25 cellular contexts compared by ENCODE assay signal in the genomic region with DNA sequence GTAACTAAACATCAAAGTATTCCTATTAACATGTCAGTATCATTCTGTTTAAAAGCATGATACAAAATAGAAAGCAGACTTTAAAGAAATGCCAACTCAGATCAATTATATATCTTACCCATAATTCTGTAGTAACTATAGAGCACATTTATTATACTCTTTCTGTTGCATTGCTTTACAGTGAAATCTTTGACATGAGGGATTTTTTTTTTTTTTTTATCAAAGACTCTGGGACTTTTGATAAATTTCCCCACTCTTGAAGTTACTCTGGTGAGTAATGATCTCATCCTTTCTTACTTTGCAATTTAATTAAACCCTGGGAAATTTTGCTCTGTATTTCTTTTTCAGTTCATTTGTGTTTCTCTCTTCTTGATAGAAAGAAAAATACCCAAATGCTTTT. TPM values are rescaled to one million over a fixed set of nuclear protein-coding genes. Genes with fewer than 3 reads are reported as not detected.
A peak's percentile ranks its signal among the peaks of the same experiment; 100 is the strongest.
DNase-seq lines count a peak whose midpoint lies in the region; ATAC-seq and TF ChIP-seq lines count a peak whose summit lies in the region.
"Had no signal": no experiment of that assay in that cellular context is flagged by ENCODE, and none has a peak within 500 bp of the region (broad histone marks: within the 10 kb centered on the region; RNA-seq: fewer than 3 reads in every experiment).

No MANE protein-coding gene starts in this region.

- H3K4me1 Mint-ChIP-seq in activated CD8-positive, alpha-beta T cell treated with anti-CD3 and anti-CD28 coated beads for 36 hours (ENCODE audit: low read depth): peaks cover 26% of the 10 kb centered on the region
- H3K4me1 Mint-ChIP-seq in activated CD8-positive, alpha-beta T cell treated with anti-CD3 and anti-CD28 coated beads, Interleukin-2, amount 10 ng/mL, durations not matched to agents 7 days and 5 days (ENCODE audit: low read depth): peaks cover 3% of the 10 kb centered on the region
- peaks cover 26% of the 10 kb centered on the region for H3K4me1 Mint-ChIP-seq in activated naive CD8-positive, alpha-beta T cell treated with anti-CD3 and anti-CD28 coated beads, Interleukin-2, amount 50 U/mL, for 24 hours
- H3K4me1 Mint-ChIP-seq: activated CD4-positive, alpha-beta memory T cell treated with anti-CD3 and anti-CD28 coated beads, Interleukin-2, amount 10 ng/mL, durations not matched to agents 7 days and 5 days; endodermal cell; nephron had no signal

- peak overlapping the region; percentile 55 for H3K27ac Mint-ChIP-seq in activated CD8-positive, alpha-beta T cell treated with anti-CD3 and anti-CD28 coated beads for 36 hours
- no peak overlapping the region for H3K27ac Mint-ChIP-seq in activated CD8-positive, alpha-beta T cell treated with anti-CD3 and anti-CD28 coated beads, Interleukin-2, amount 10 ng/mL, durations not matched to agents 7 days and 5 days
- peak overlapping the region; percentile 43 for H3K27ac Mint-ChIP-seq in activated naive CD8-positive, alpha-beta T cell treated with anti-CD3 and anti-CD28 coated beads, Interleukin-2, amount 50 U/mL, for 24 hours
- H3K27ac Mint-ChIP-seq: activated CD4-positive, alpha-beta memory T cell treated with anti-CD3 and anti-CD28 coated beads, Interleukin-2, amount 10 ng/mL, durations not matched to agents 7 days and 5 days; activated naive CD8-positive, alpha-beta T cell treated with anti-CD3 and anti-CD28 coated beads, Interleukin-2, amount 10 ng/mL, durations not matched to agents 7 days and 5 days; CD4-positive, alpha-beta T cell; endodermal cell; nephron had no signal

- POLR2A ChIA-PET in activated CD8-positive, alpha-beta T cell treated with anti-CD3 and anti-CD28 coated beads for 36 hours (lab: Charles Lee): interaction anchor here (1.2 kb wide), 1 partner anchor 14 kb away, joined by 4 read pairs; no protein-coding TSS in a partner anchor
- POLR2A ChIA-PET in activated CD8-positive, alpha-beta T cell treated with anti-CD3 and anti-CD28 coated beads, Interleukin-2, amount 10 ng/mL, durations not matched to agents 7 days and 5 days (lab: Charles Lee): no interaction called here

- CTCF ChIA-PET in activated CD8-positive, alpha-beta T cell treated with anti-CD3 and anti-CD28 coated beads for 36 hours (lab: Charles Lee): no interaction called here
- CTCF ChIA-PET in activated CD8-positive, alpha-beta T cell treated with anti-CD3 and anti-CD28 coated beads, Interleukin-2, amount 10 ng/mL, durations not matched to agents 7 days and 5 days (lab: Charles Lee): interaction anchor here (0.7 kb wide), 1 partner anchor 48 kb away, joined by 3 read pairs; no protein-coding TSS in a partner anchor

- H3K36me3 Mint-ChIP-seq in activated CD8-positive, alpha-beta T cell treated with anti-CD3 and anti-CD28 coated beads for 36 hours (ENCODE audit: low read depth): no peaks in the 10 kb centered on the region
- H3K36me3 Mint-ChIP-seq in activated CD8-positive, alpha-beta T cell treated with anti-CD3 and anti-CD28 coated beads, Interleukin-2, amount 10 ng/mL, durations not matched to agents 7 days and 5 days (ENCODE audit: low read depth): no peaks in the 10 kb centered on the region
- H3K36me3 Mint-ChIP-seq in activated naive CD8-positive, alpha-beta T cell treated with anti-CD3 and anti-CD28 coated beads, Interleukin-2, amount 50 U/mL, for 24 hours (ENCODE audit: low read depth): no peaks in the 10 kb centered on the region

- intact Hi-C loops in activated CD8-positive, alpha-beta T cell treated with anti-CD3 and anti-CD28 coated beads for 36 hours (cut with micrococcal nuclease): no loop called here

- no peak overlapping the region for H3K4me3 Mint-ChIP-seq in activated CD8-positive, alpha-beta T cell treated with anti-CD3 and anti-CD28 coated beads for 36 hours
- H3K4me3 Mint-ChIP-seq in activated CD8-positive, alpha-beta T cell treated with anti-CD3 and anti-CD28 coated beads, Interleukin-2, amount 10 ng/mL, durations not matched to agents 7 days and 5 days: no peak overlapping the region
- no peak overlapping the region for H3K4me3 Mint-ChIP-seq in activated naive CD8-positive, alpha-beta T cell treated with anti-CD3 and anti-CD28 coated beads, Interleukin-2, amount 50 U/mL, for 24 hours
- H3K4me3 Mint-ChIP-seq: activated CD4-positive, alpha-beta memory T cell treated with anti-CD3 and anti-CD28 coated beads, Interleukin-2, amount 10 ng/mL, durations not matched to agents 7 days and 5 days; activated naive CD8-positive, alpha-beta T cell treated with anti-CD3 and anti-CD28 coated beads, Interleukin-2, amount 10 ng/mL, durations not matched to agents 7 days and 5 days; CD4-positive, alpha-beta T cell; endodermal cell; nephron had no signal

- ATAC-seq in activated CD8-positive, alpha-beta T cell treated with anti-CD3 and anti-CD28 coated beads for 36 hours: peak; percentile 82
- ATAC-seq in activated CD8-positive, alpha-beta T cell treated with anti-CD3 and anti-CD28 coated beads, Interleukin-2, amount 10 ng/mL, durations not matched to agents 7 days and 5 days: no peak
- ATAC-seq in GM18520 (IDR thresholded peaks at IDR 0.05; ENCODE audit: unreplicated experiment) (peak; percentile 43), HG02678 (IDR thresholded peaks at IDR 0.05; ENCODE audit: unreplicated experiment) (peak; percentile 58), HG03196 (IDR thresholded peaks at IDR 0.05; ENCODE audit: unreplicated experiment) (no peak)
- ATAC-seq in activated naive CD8-positive, alpha-beta T cell treated with anti-CD3 and anti-CD28 coated beads, Interleukin-2, amount 50 U/mL, for 24 hours: peak; percentile 39
- ATAC-seq: esophagus mucosa had no signal

- no peak for TF ChIP-seq CTCF in activated CD8-positive, alpha-beta T cell treated with anti-CD3 and anti-CD28 coated beads for 36 hours (IDR thresholded peaks at IDR 0.05)

- H3K9me3 Mint-ChIP-seq in activated CD8-positive, alpha-beta T cell treated with anti-CD3 and anti-CD28 coated beads for 36 hours: no peaks in the 10 kb centered on the region
- no peaks in the 10 kb centered on the region for H3K9me3 Mint-ChIP-seq in activated CD8-positive, alpha-beta T cell treated with anti-CD3 and anti-CD28 coated beads, Interleukin-2, amount 10 ng/mL, durations not matched to agents 7 days and 5 days (ENCODE audit: insufficient read depth)
- H3K9me3 Mint-ChIP-seq in activated naive CD8-positive, alpha-beta T cell treated with anti-CD3 and anti-CD28 coated beads, Interleukin-2, amount 50 U/mL, for 24 hours: no peaks in the 10 kb centered on the region
- H3K9me3 Mint-ChIP-seq: activated CD4-positive, alpha-beta memory T cell treated with anti-CD3 and anti-CD28 coated beads, Interleukin-2, amount 10 ng/mL, durations not matched to agents 7 days and 5 days; CD4-positive, alpha-beta T cell; nephron had no signal

- DNase-seq in activated CD8-positive, alpha-beta T cell treated with anti-CD3 and anti-CD28 coated beads for 36 hours: no peak
- no peak for DNase-seq in activated CD8-positive, alpha-beta T cell treated with anti-CD3 and anti-CD28 coated beads, Interleukin-2, amount 10 ng/mL, durations not matched to agents 7 days and 5 days
- no peak for DNase-seq in activated naive CD8-positive, alpha-beta T cell treated with anti-CD3 and anti-CD28 coated beads, Interleukin-2, amount 50 U/mL, for 24 hours
- no peak for DNase-seq in kidney tubule cell (ENCODE audit: low spot score)
- no peak for DNase-seq in GM19238 (ENCODE audit: insufficient read length, low spot score)
- DNase-seq: activated CD4-positive, alpha-beta memory T cell treated with anti-CD3 and anti-CD28 coated beads, Interleukin-2, amount 10 ng/mL, durations not matched to agents 7 days and 5 days; activated CD4-positive, CD25-positive, alpha-beta regulatory T cell; activated naive CD8-positive, alpha-beta T cell treated with anti-CD3 and anti-CD28 coated beads, Interleukin-2, amount 10 ng/mL, durations not matched to agents 7 days and 5 days; caudate nucleus; CD4-positive, alpha-beta T cell; endodermal cell; foreskin fibroblast; head of caudate nucleus; MM.1S; NCI-H2029; NCI-H526 had no signal

- H3K27me3 Mint-ChIP-seq in activated CD8-positive, alpha-beta T cell treated with anti-CD3 and anti-CD28 coated beads for 36 hours: peaks cover 3% of the 10 kb centered on the region
- peaks cover 4% of the 10 kb centered on the region for H3K27me3 Mint-ChIP-seq in activated CD8-positive, alpha-beta T cell treated with anti-CD3 and anti-CD28 coated beads, Interleukin-2, amount 10 ng/mL, durations not matched to agents 7 days and 5 days (ENCODE audit: low read depth)
- H3K27me3 Mint-ChIP-seq in activated naive CD8-positive, alpha-beta T cell treated with anti-CD3 and anti-CD28 coated beads, Interleukin-2, amount 50 U/mL, for 24 hours: peaks cover 18% of the 10 kb centered on the region

RNA-seq across cellular contexts. Expression of gene ADGRF4, which starts 17.4 kb away (rescaled TPM):
- total RNA-seq in activated CD8-positive, alpha-beta T cell treated with anti-CD3 and anti-CD28 coated beads for 36 hours: not detected
- not detected for total RNA-seq in activated CD8-positive, alpha-beta T cell treated with anti-CD3 and anti-CD28 coated beads, Interleukin-2, amount 10 ng/mL, durations not matched to agents 7 days and 5 days
- total RNA-seq: activated CD4-positive, alpha-beta memory T cell treated with anti-CD3 and anti-CD28 coated beads, Interleukin-2, amount 10 ng/mL, durations not matched to agents 7 days and 5 days; activated naive CD8-positive, alpha-beta T cell treated with anti-CD3 and anti-CD28 coated beads, Interleukin-2, amount 10 ng/mL, durations not matched to agents 7 days and 5 days; CD4-positive, alpha-beta T cell; mononuclear cell; skeletal muscle tissue; T-helper 1 cell treated with Interleukin-12 subunit alpha and Interleukin-12 subunit beta and Interleukin-4 antibody, amounts not matched to agents 30 ng/mL and 1 ng/mL, for 36 hours; tibial nerve had no signal

Comparison
In these comparisons a context has a peak if more than half of its experiments do, and no peak if none do; other contexts are left out.
1. ATAC-seq: peak in activated CD8-positive, alpha-beta T cell treated with anti-CD3 and anti-CD28 coated beads for 36 hours (single experiment), GM18520 (single experiment), HG02678 (single experiment) and activated naive CD8-positive, alpha-beta T cell treated with anti-CD3 and anti-CD28 coated beads, Interleukin-2, amount 50 U/mL, for 24 hours (single experiment); none in activated CD8-positive, alpha-beta T cell treated with anti-CD3 and anti-CD28 coated beads, Interleukin-2, amount 10 ng/mL, durations not matched to agents 7 days and 5 days (single experiment) and HG03196 (single experiment).